Comparison of ENCODE assay signal across 17 cellular contexts in the genomic region with DNA sequence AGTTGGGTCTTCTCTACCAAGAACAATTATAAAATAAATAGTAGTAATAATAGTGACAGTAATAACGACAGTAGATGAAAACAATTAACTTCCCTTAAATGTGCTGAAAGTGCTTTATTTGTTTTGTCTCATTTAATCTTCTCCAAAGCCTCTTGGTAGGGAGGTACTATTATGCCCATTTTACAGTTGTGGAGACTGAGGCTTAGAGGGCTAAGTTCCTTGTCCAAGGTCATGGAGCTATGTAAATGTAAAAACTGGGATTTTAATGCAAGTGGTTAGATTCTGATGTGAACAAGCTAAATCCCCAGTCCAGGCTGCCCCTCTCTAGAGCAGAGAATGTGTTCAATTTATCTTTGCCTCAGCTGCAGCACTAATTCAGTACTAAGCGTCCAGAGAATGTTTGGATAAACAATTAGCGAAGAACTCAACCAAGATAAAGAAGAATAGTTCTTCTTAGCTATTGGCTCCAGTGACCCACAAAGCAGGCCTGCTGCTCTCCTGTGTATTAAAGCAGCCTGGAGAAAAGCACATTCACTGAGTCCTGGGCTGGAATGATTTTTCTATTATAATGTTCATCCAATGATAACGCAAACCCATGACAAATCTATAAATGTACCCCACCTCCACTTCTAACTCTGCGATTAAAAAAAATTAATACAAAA.
"Had no signal": no experiment of that assay in that cellular context is flagged by ENCODE, and none has a peak within 500 bp of the region (broad histone marks: within the 10 kb centered on the region; RNA-seq: fewer than 3 reads in every experiment).

No MANE protein-coding gene starts in this region.

- H3K27me3 ChIP-seq: left lung, spleen, transverse colon, vagina had no signal

- H3K27me3 Mint-ChIP-seq: activated CD4-positive, alpha-beta T cell treated with anti-CD3 and anti-CD28 coated beads, Interleukin-2, amount 10 ng/mL, durations not matched to agents 24 days and 14 days; activated naive CD8-positive, alpha-beta T cell had no signal

- H3K4me3 Mint-ChIP-seq: activated CD4-positive, alpha-beta T cell treated with anti-CD3 and anti-CD28 coated beads, Interleukin-2, amount 10 ng/mL, durations not matched to agents 24 days and 14 days; activated naive CD8-positive, alpha-beta T cell; naive B cell; WTC11 had no signal

- H3K27ac ChIP-seq: left lung, spleen, transverse colon, vagina had no signal

- H3K4me1 Mint-ChIP-seq: activated CD4-positive, alpha-beta T cell treated with anti-CD3 and anti-CD28 coated beads, Interleukin-2, amount 10 ng/mL, durations not matched to agents 24 days and 14 days; naive B cell had no signal

- ATAC-seq: left lung, WTC11 had no signal

- H3K4me1 ChIP-seq: left lung, spleen, transverse colon, vagina had no signal

- H3K4me3 ChIP-seq: left lung, spleen, transverse colon, vagina had no signal

- H3K36me3 ChIP-seq: left lung, spleen, transverse colon, vagina had no signal

- H3K36me3 Mint-ChIP-seq: activated naive CD8-positive, alpha-beta T cell; naive B cell; WTC11 had no signal

- H3K9me3 ChIP-seq: left lung, transverse colon, vagina had no signal

- H3K9me3 Mint-ChIP-seq: activated CD4-positive, alpha-beta T cell treated with anti-CD3 and anti-CD28 coated beads, Interleukin-2, amount 10 ng/mL, durations not matched to agents 24 days and 14 days; WTC11 had no signal

- DNase-seq: activated CD4-positive, alpha-beta T cell treated with anti-CD3 and anti-CD28 coated beads, Interleukin-2, amount 10 ng/mL, durations not matched to agents 24 days and 14 days; activated CD8-positive, alpha-beta memory T cell treated with anti-CD3 and anti-CD28 coated beads, Interleukin-2, amount 50 U/mL, for 48 hours; activated gamma-delta T cell treated with Interleukin-2 at 50 U/mL for 16 hours; hippocampal formation; kidney; left lung; mammary epithelial cell; naive B cell; spleen; T-helper 2 cell; transverse colon had no signal

- H3K27ac Mint-ChIP-seq: activated CD4-positive, alpha-beta T cell treated with anti-CD3 and anti-CD28 coated beads, Interleukin-2, amount 10 ng/mL, durations not matched to agents 24 days and 14 days; activated naive CD8-positive, alpha-beta T cell; WTC11 had no signal

- FAIRE-seq: bronchial epithelial cell, endometrium, kidney, TTC549 had no signal
